11 cellular contexts compared by ENCODE assay signal in genomic region chr10:79413196-79413595, GRCh38. TPM values are rescaled to one million over a fixed set of nuclear protein-coding genes. Genes with fewer than 3 reads are reported as not detected.
A peak's percentile ranks its signal among the peaks of the same experiment; 100 is the strongest.
DNase-seq lines count a peak whose midpoint lies in the region; ATAC-seq and TF ChIP-seq lines count a peak whose summit lies in the region.
"Had no signal": no experiment of that assay in that cellular context is flagged by ENCODE, and none has a peak within 500 bp of the region (broad histone marks: within the 10 kb centered on the region; RNA-seq: fewer than 3 reads in every experiment).

No MANE protein-coding gene starts in this region.

- TF ChIP-seq CTCF in SK-N-SH (IDR thresholded peaks at IDR 0.05) = no peak
- TF ChIP-seq CTCF in upper lobe of left lung (IDR thresholded peaks at IDR 0.05) = no peak
- TF ChIP-seq CTCF in GM13976 (IDR thresholded peaks at IDR 0.05; ENCODE audit: borderline replicate concordance, control extremely low read depth, extremely low read depth, insufficient read depth, missing control alignments) = no peak

- no peak overlapping the region for H3K4me3 Mint-ChIP-seq in activated naive CD8-positive, alpha-beta T cell treated with anti-CD3 and anti-CD28 coated beads, Interleukin-2, amount 50 U/mL, for 24 hours
- no peak overlapping the region for H3K4me3 Mint-ChIP-seq in activated naive CD8-positive, alpha-beta T cell treated with anti-CD3 and anti-CD28 coated beads for 36 hours
- H3K4me3 Mint-ChIP-seq: CD4-positive, CD25-positive, alpha-beta regulatory T cell had no signal

- TF ChIP-seq EP300 in SK-N-SH (IDR thresholded peaks at IDR 0.05; ENCODE audit: borderline replicate concordance in 1 of 2, low read depth in 1 of 2, low read length in 1 of 2) = peak in 1 of 2 experiments; percentile 53; a peak in 1 of 4 replicates
- no peak for TF ChIP-seq EP300 in upper lobe of left lung (IDR thresholded peaks at IDR 0.05)

- H3F3A ChIP-seq in SK-N-SH (replicated peaks; ENCODE audit: insufficient read depth) = peaks cover 5% of the 10 kb centered on the region

- H3K36me3 Mint-ChIP-seq in activated naive CD8-positive, alpha-beta T cell treated with anti-CD3 and anti-CD28 coated beads, Interleukin-2, amount 50 U/mL, for 24 hours (ENCODE audit: low read depth) = no peaks in the 10 kb centered on the region
- H3K36me3 Mint-ChIP-seq in activated naive CD8-positive, alpha-beta T cell treated with anti-CD3 and anti-CD28 coated beads for 36 hours = no peaks in the 10 kb centered on the region

- 60% methylated on average over 2 of the region's 10 CpGs for WGBS in SK-N-SH (ENCODE audit: low lambda C conversion rate)
- WGBS in upper lobe of left lung, 2 donors = 55 to 65% methylated on average over 7 to 10 of the region's 10 CpGs

- peaks cover 9% of the 10 kb centered on the region for H3K4me1 Mint-ChIP-seq in activated naive CD8-positive, alpha-beta T cell treated with anti-CD3 and anti-CD28 coated beads, Interleukin-2, amount 50 U/mL, for 24 hours
- H3K4me1 Mint-ChIP-seq in activated naive CD8-positive, alpha-beta T cell treated with anti-CD3 and anti-CD28 coated beads for 36 hours = peaks cover 2% of the 10 kb centered on the region

- no peak for TF ChIP-seq RAD21 in SK-N-SH (IDR thresholded peaks at IDR 0.05; ENCODE audit: low read length)

- H3K9me3 ChIP-seq in SK-N-SH (no peaks in the 10 kb centered on the region), upper lobe of left lung (no peaks in the 10 kb centered on the region)

- no peaks in the 10 kb centered on the region for H3K27me3 ChIP-seq in SK-N-SH (ENCODE audit: insufficient read depth)
- no peaks in the 10 kb centered on the region for H3K27me3 ChIP-seq in upper lobe of left lung

- in situ Hi-C loops in GM13976 (cut with MboI; ENCODE audit: low sequenced_read_pairs, unreplicated experiment) = no loop called here

- H3K9ac ChIP-seq in SK-N-SH = peak overlapping the region; percentile 11; the same call in 1 of the 2 replicates

- H3K27ac Mint-ChIP-seq in activated naive CD8-positive, alpha-beta T cell treated with anti-CD3 and anti-CD28 coated beads, Interleukin-2, amount 50 U/mL, for 24 hours = no peak overlapping the region
- no peak overlapping the region for H3K27ac Mint-ChIP-seq in activated naive CD8-positive, alpha-beta T cell treated with anti-CD3 and anti-CD28 coated beads for 36 hours

- H3K4me3 ChIP-seq in SK-N-SH (ENCODE audit: low read depth in 2 of 2, low read length in 1 of 2) (no peak overlapping the region), upper lobe of left lung (no peak overlapping the region)

- TF ChIP-seq POLR2A in upper lobe of left lung (IDR thresholded peaks at IDR 0.05) = no peak

- POLR2A ChIA-PET in SK-N-SH (lab: Yijun Ruan, JAX) = no interaction called here

- CTCF ChIA-PET in SK-N-SH (lab: Yijun Ruan, JAX) = interaction anchor here (1.2 to 2.2 kb wide), 2 partner anchors 26 to 39 kb away, joined by 4 to 8 read pairs; no protein-coding TSS in a partner anchor

- peak overlapping the region; percentile 65 for H3K4me2 ChIP-seq in SK-N-SH

- peak; percentile 40 for DNase-seq in activated naive CD8-positive, alpha-beta T cell treated with anti-CD3 and anti-CD28 coated beads, Interleukin-2, amount 50 U/mL, for 24 hours
- no peak for DNase-seq in activated naive CD8-positive, alpha-beta T cell treated with anti-CD3 and anti-CD28 coated beads for 36 hours
- DNase-seq in SK-N-SH (no peak), left ventricle myocardium superior (no peak), upper lobe of left lung (peak in 1 of 2 donors; percentile 57), islet precursor cell (no peak), GDM1 (lab: John Stamatoyannopoulos, UW) (no peak), GM13976 (ENCODE audit: low spot score) (no peak)
- DNase-seq: activated CD4-positive, CD25-positive, alpha-beta regulatory T cell; CD4-positive, CD25-positive, alpha-beta regulatory T cell; Karpas-422 had no signal

- ATAC-seq in activated naive CD8-positive, alpha-beta T cell treated with anti-CD3 and anti-CD28 coated beads, Interleukin-2, amount 50 U/mL, for 24 hours = peak; percentile 76
- peak; percentile 4 for ATAC-seq in left ventricle myocardium superior
- ATAC-seq in upper lobe of left lung (ENCODE audit: low FRiP score in 2 of 2) = peak in 1 of 2 donors; percentile 47

- intact Hi-C loops in left ventricle myocardium superior (cut with micrococcal nuclease) = no loop called here

- H4K20me1 ChIP-seq in SK-N-SH (ENCODE audit: insufficient read depth) = peaks cover 20% of the 10 kb centered on the region; the same call in 1 of the 2 replicates

- peak overlapping the region in 1 of 2 experiments; percentile 39; a peak in 2 of 4 replicates for H3K27ac ChIP-seq in SK-N-SH (ENCODE audit: low read depth in 2 of 2, low read length in 1 of 2)
- peak overlapping the region in 3 of 4 donors; percentile 26 to 53 (median 42) for H3K27ac ChIP-seq in upper lobe of left lung

- H3K4me1 ChIP-seq in SK-N-SH (ENCODE audit: control insufficient read depth in 1 of 2, insufficient read depth in 2 of 2, low read depth in 1 of 2, low read length in 1 of 2) (peaks cover 19 to 21% of the 10 kb centered on the region in 2 experiments), upper lobe of left lung (peaks cover 45 to 58% (median 50%) of the 10 kb centered on the region in 4 donors)

- peaks cover 0 to 3% of the 10 kb centered on the region in 2 experiments for H3K36me3 ChIP-seq in SK-N-SH (replicated peaks in 1 of 2; ENCODE audit: control insufficient read depth in 1 of 2, insufficient read depth in 2 of 2, low read length in 1 of 2)
- peaks cover 0 to 6% (median under 1%) of the 10 kb centered on the region in 4 donors for H3K36me3 ChIP-seq in upper lobe of left lung

- peaks cover 6% of the 10 kb centered on the region; the same call in 1 of the 2 replicates for H3K79me2 ChIP-seq in SK-N-SH (ENCODE audit: insufficient read depth)

- no peaks in the 10 kb centered on the region for H3K9me2 ChIP-seq in SK-N-SH

- no peaks in the 10 kb centered on the region for H3K9me3 Mint-ChIP-seq in activated naive CD8-positive, alpha-beta T cell treated with anti-CD3 and anti-CD28 coated beads, Interleukin-2, amount 50 U/mL, for 24 hours
- H3K9me3 Mint-ChIP-seq in activated naive CD8-positive, alpha-beta T cell treated with anti-CD3 and anti-CD28 coated beads for 36 hours = no peaks in the 10 kb centered on the region
- H3K9me3 Mint-ChIP-seq: CD4-positive, CD25-positive, alpha-beta regulatory T cell had no signal

- H2AFZ ChIP-seq in SK-N-SH (ENCODE audit: low read depth) = no peak overlapping the region

- H3K27me3 Mint-ChIP-seq in activated naive CD8-positive, alpha-beta T cell treated with anti-CD3 and anti-CD28 coated beads, Interleukin-2, amount 50 U/mL, for 24 hours = no peaks in the 10 kb centered on the region
- H3K27me3 Mint-ChIP-seq in activated naive CD8-positive, alpha-beta T cell treated with anti-CD3 and anti-CD28 coated beads for 36 hours = no peaks in the 10 kb centered on the region
- H3K27me3 Mint-ChIP-seq: CD4-positive, CD25-positive, alpha-beta regulatory T cell had no signal

TF ChIP-seq in SK-N-SH, 30 proteins besides CTCF, POLR2A, EP300 and RAD21 (continues in another document):
- TF ChIP-seq SMC3 (IDR thresholded peaks at IDR 0.05; ENCODE audit: low read depth, low read length) (no peak), USF2 (IDR thresholded peaks at IDR 0.05; ENCODE audit: borderline replicate concordance, low read depth, low read length) (no peak), RFX5 (IDR thresholded peaks at IDR 0.05; ENCODE audit: low read length) (no peak), ELF1 (IDR thresholded peaks at IDR 0.05) (no peak), CHD2 (IDR thresholded peaks at IDR 0.05; ENCODE audit: low read length, partially characterized antibody) (no peak), MAX (IDR thresholded peaks at IDR 0.05; ENCODE audit: low read depth) (0 out of 2 replicates have a peak, but pooled peaks have one; percentile 26), TCF12 (IDR thresholded peaks at IDR 0.05) (peak; percentile 72), TEAD4 (IDR thresholded peaks at IDR 0.05; ENCODE audit: borderline replicate concordance, insufficient read depth) (no peak), JUND (IDR thresholded peaks at IDR 0.05) (no peak), MEF2A (IDR thresholded peaks at IDR 0.05; ENCODE audit: borderline replicate concordance, low read depth) (no peak), ZBTB33 (IDR thresholded peaks at IDR 0.05; ENCODE audit: borderline replicate concordance, low read depth) (no peak), MXI1 (IDR thresholded peaks at IDR 0.05; ENCODE audit: low read depth, low read length) (no peak), EZH2phosphoT487 (IDR thresholded peaks at IDR 0.05; ENCODE audit: borderline replicate concordance, low read depth) (no peak)

RNA-seq across cellular contexts. Expression of gene ZCCHC24, which starts 32.2 kb away (rescaled TPM):
- total RNA-seq in activated naive CD8-positive, alpha-beta T cell treated with anti-CD3 and anti-CD28 coated beads for 36 hours = under 1 TPM; 0.78 to 0.80 TPM
- polyA plus RNA-seq in SK-N-SH (2012; rRNA removed) = 15.8 and 16.2 TPM in 2 replicates
- polyA plus RNA-seq in SK-N-SH (2012; cell fraction: cytosol; rRNA removed) = 10.3 and 13.2 TPM in 2 replicates
- polyA plus RNA-seq in SK-N-SH (2012; cell fraction: nucleus; rRNA removed) = 12.8 and 15.3 TPM in 2 replicates
- 49.0 TPM for total RNA-seq in left ventricle myocardium superior
- 10 to 100 TPM; 12.6 to 45.7 (median 21.0) TPM for total RNA-seq in upper lobe of left lung

Comparison
In these comparisons a context has a peak if more than half of its experiments do, and no peak if none do; other contexts are left out.
1. RNA of gene ZCCHC24, which starts 32.2 kb away (total RNA-seq): 49.0 TPM in left ventricle myocardium superior (single experiment) and 12.6 to 45.7 TPM in upper lobe of left lung; 0.78 to 0.80 TPM in activated naive CD8-positive, alpha-beta T cell treated with anti-CD3 and anti-CD28 coated beads for 36 hours; every median in the first group is over 4 times any median in the second.